8 cellular contexts compared by ENCODE assay signal in genomic region chr10:6406220-6407033, GRCh38.
DNase-seq lines count a peak whose midpoint lies in the region; ATAC-seq, FAIRE-seq and TF ChIP-seq lines count a peak whose summit lies in the region.

No MANE protein-coding gene starts in this region.

- TF ChIP-seq POLR2A in testis (IDR thresholded peaks at IDR 0.05), result no peak

- H3K4me1 ChIP-seq in endodermal cell (ENCODE audit: control insufficient read depth, insufficient read depth, low read length) (no peaks in the 10 kb centered on the region), testis (peaks cover 11% of the 10 kb centered on the region)

- CTCF ChIA-PET in GM10248 (lab: Yijun Ruan, JAX) (interaction anchor here (0.7 to 3.1 kb wide), 21 partner anchors 9 to 320 kb away, joined by 3 to 21 read pairs (median 5); partner anchors contain the start of gene PFKFB3), RWPE1 (lab: Yijun Ruan, JAX) (interaction anchor here (1.0 to 2.8 kb wide), 2 partner anchors 204 to 259 kb away, joined by 3 to 18 read pairs; partner anchors contain the start of gene PFKFB3)

- H3K9ac ChIP-seq in endodermal cell (ENCODE audit: extremely low read depth, low read length, poor library complexity, severe bottlenecking), result no peak overlapping the region

- H3K27ac Mint-ChIP-seq in endodermal cell, result no peak overlapping the region

- H3K4me1 Mint-ChIP-seq in endodermal cell, result peaks cover 9% of the 10 kb centered on the region

- H3K27me3 ChIP-seq in endodermal cell (ENCODE audit: control insufficient read depth, insufficient read depth, low read length, poor library complexity, severe bottlenecking) (no peaks in the 10 kb centered on the region), testis (no peaks in the 10 kb centered on the region)

- no peaks in the 10 kb centered on the region for H3K9me3 Mint-ChIP-seq in endodermal cell

- peak; percentile 23 for FAIRE-seq in A204.1 (lab: Jason Lieb, UNC)

- no peak overlapping the region for H3K4me3 Mint-ChIP-seq in endodermal cell

- no peak for ATAC-seq in GM19452 (IDR thresholded peaks at IDR 0.05; ENCODE audit: unreplicated experiment)

- H3K36me3 Mint-ChIP-seq in endodermal cell (ENCODE audit: low read depth), result no peaks in the 10 kb centered on the region

- WGBS in endodermal cell (ENCODE audit: insufficient coverage in 1 of 2, insufficient read length in 1 of 2), 2 experiments, result 77 to 81% methylated on average over 7 to 10 of the region's 10 CpGs
- 67 to 71% methylated on average over 10 of the region's 10 CpGs for WGBS in testis, 2 donors

- intact Hi-C loops in testis (cut with DNase I; ENCODE audit: low total_unique reads), result loop anchor here (10.0 kb wide), 1 partner anchor 202 kb away; the partner anchor contains the start of gene PFKFB3

- peaks cover 12% of the 10 kb centered on the region for H3K27me3 Mint-ChIP-seq in endodermal cell (ENCODE audit: insufficient read depth)

- peak; percentile 43 for DNase-seq in GM10248 (ENCODE audit: extremely low spot score)
- peak; percentile 54 for DNase-seq in RWPE1 (ENCODE audit: low spot score)
- no peak for DNase-seq in endodermal cell
- DNase-seq in testis, result no peak
- DNase-seq in retina, result no peak
- DNase-seq in activated gamma-delta T cell (lab: John Stamatoyannopoulos, UW), result no peak

- POLR2A ChIA-PET in GM10248 (lab: Yijun Ruan, JAX) (interaction anchor here (0.7 to 1.9 kb wide), 2 partner anchors 107 to 204 kb away, joined by 3 to 8 read pairs; partner anchors contain the start of gene PFKFB3), RWPE1 (lab: Yijun Ruan, JAX; ENCODE audit: low non-redundant PET) (interaction anchor here (0.6 kb wide), 1 partner anchor 516 kb away, joined by 3 read pairs; no protein-coding TSS in a partner anchor)

- H3K27ac ChIP-seq in RWPE1 (no peak overlapping the region), endodermal cell (ENCODE audit: low read depth, low read length) (no peak overlapping the region), testis (no peak overlapping the region)

- TF ChIP-seq CTCF in GM10248 (IDR thresholded peaks at IDR 0.05; ENCODE audit: control extremely low read depth, extremely low read depth, low read depth, missing control alignments), result peak; percentile 41
- peak; percentile 72 for TF ChIP-seq CTCF in RWPE1 (conservative IDR thresholded peaks at IDR 0.05; ENCODE audit: low read depth)
- TF ChIP-seq CTCF in endodermal cell (conservative IDR thresholded peaks at IDR 0.05), result peak; percentile 63
- peak; percentile 39 to 54 (median 39) for TF ChIP-seq CTCF in testis (IDR thresholded peaks at IDR 0.05)

- H3K4me3 ChIP-seq in endodermal cell (ENCODE audit: low read length), result no peak overlapping the region
- H3K4me3 ChIP-seq in testis, result no peak overlapping the region

- H3K9me3 ChIP-seq in endodermal cell (ENCODE audit: control insufficient read depth, low read length) (no peaks in the 10 kb centered on the region), testis (no peaks in the 10 kb centered on the region)

- H3K36me3 ChIP-seq in endodermal cell (ENCODE audit: control insufficient read depth, insufficient read depth, low read length), result no peaks in the 10 kb centered on the region
- no peaks in the 10 kb centered on the region for H3K36me3 ChIP-seq in testis (ENCODE audit: low read depth, missing control alignments)

Comparison
In these comparisons a context has a peak if more than half of its experiments do, and no peak if none do; other contexts are left out.
1. DNase-seq: peak in GM10248 (single experiment) and RWPE1 (single experiment); none in endodermal cell (single experiment), testis (single experiment), retina (single experiment) and activated gamma-delta T cell (single experiment).
2. Peak in every context shown above with its lines, with median percentiles within 50 percentile points of each other: CTCF ChIP-seq.